In genomic region chr22:44701824-44702478, GRCh38 we compare ENCODE assay signal across 8 cellular contexts. TPM values are rescaled to one million over a fixed set of nuclear protein-coding genes. Genes with fewer than 3 reads are reported as not detected.
DNase-seq lines count a peak whose midpoint lies in the region; ATAC-seq, FAIRE-seq and TF ChIP-seq lines count a peak whose summit lies in the region.

PRR5 (plus strand) TSS chr22:44702204; CDS start chr22:44702475, 271 bp downstream.

- no peak within 1 kb of the TSS for H2AFZ ChIP-seq in H9 (ENCODE audit: low read length)
- H2AFZ ChIP-seq in keratinocyte (ENCODE audit: control insufficient read depth, low read length), result peak within 1 kb of the TSS; percentile 46

- no peaks in the 10 kb centered on the region for H3K79me2 ChIP-seq in H9 (ENCODE audit: insufficient read depth, low read length)
- H3K79me2 ChIP-seq in keratinocyte (ENCODE audit: control insufficient read depth, insufficient read depth, low read length), result peaks cover 21% of the 10 kb centered on the region

- H2BK15ac ChIP-seq in H9 (ENCODE audit: low read depth, low read length), result no peak within 1 kb of the TSS

- intact Hi-C loops in activated B cell treated with CpG ODN at 0.5 μM for 24 hours (cut with micrococcal nuclease), result loop anchor here (1.0 to 10.0 kb wide), 4 partner anchors 8 to 517 kb away; partner anchors contain the start of gene PARVG

- H3K4me2 ChIP-seq in H9 (ENCODE audit: insufficient read depth, insufficient read length, low read length), result peak within 1 kb of the TSS; percentile 55
- peak within 1 kb of the TSS; percentile 93 for H3K4me2 ChIP-seq in keratinocyte (ENCODE audit: control insufficient read depth, extremely low read depth, insufficient read depth, low read depth, low read length)

- no peak within 1 kb of the TSS for H3K4ac ChIP-seq in H9 (ENCODE audit: low read depth, low read length)

- H2AK5ac ChIP-seq in H9 (ENCODE audit: insufficient read length, low read length), result no peak within 1 kb of the TSS

- H4K91ac ChIP-seq in H9 (ENCODE audit: insufficient read length, low read depth, low read length), result no peak within 1 kb of the TSS

- H3K9ac ChIP-seq in ES-I3 (ENCODE audit: low read depth, low read length) (peak within 1 kb of the TSS; percentile 81), H9 (ENCODE audit: extremely low read depth, insufficient read length, low read length) (no peak within 1 kb of the TSS), keratinocyte (ENCODE audit: control insufficient read depth, extremely low read depth, insufficient read depth, low read length) (peak within 1 kb of the TSS; percentile 78)

- H3K4me1 Mint-ChIP-seq in H9 (peaks cover 22 to 44% of the 10 kb centered on the region in 2 experiments), activated B cell treated with CpG ODN at 0.5 μM for 24 hours (peaks cover 20% of the 10 kb centered on the region)

- DNase-seq in H9 (peak; percentile 77), NB4 (ENCODE audit: low read depth) (peak; percentile 78), activated B cell treated with CpG ODN at 0.5 μM for 24 hours (peak; percentile 73), cardiac fibroblast (ENCODE audit: low read depth in 2 of 2) (peak; percentile 58 to 94), keratinocyte (ENCODE audit: low read depth, low spot score) (peak; percentile 48)
- DNase-seq in stimulated activated CD4-positive, alpha-beta T cell treated with anti-CD3 and anti-CD28 coated beads, Interleukin-15, amount 100 ng/mL, for 48 hours (ENCODE audit: low read depth in 2 of 2), result peak; percentile 70 to 75
- no peak for DNase-seq in NK-92 treated with Interleukin-12 subunit alpha and Interleukin-12 subunit beta, amount 100 ng/mL, for 24 hours (lab: John Stamatoyannopoulos, UW)

- H4K20me1 ChIP-seq in H9 (ENCODE audit: control insufficient read depth, insufficient read depth, insufficient read length) (no peaks in the 10 kb centered on the region), keratinocyte (ENCODE audit: control insufficient read depth, extremely low read depth, insufficient read depth, low read length) (peaks cover 6% of the 10 kb centered on the region)

- no peak within 1 kb of the TSS for H3K56ac ChIP-seq in H9 (ENCODE audit: insufficient read length, low read depth, low read length)

- H3K9me3 ChIP-seq in ES-I3 (ENCODE audit: control insufficient read depth, insufficient read depth, low read length) (no peaks in the 10 kb centered on the region), H9 (ENCODE audit: control insufficient read depth, low read depth, low read length) (no peaks in the 10 kb centered on the region), keratinocyte (ENCODE audit: control insufficient read depth, low read depth, low read length) (no peaks in the 10 kb centered on the region)

- no peaks in the 10 kb centered on the region for H3K9me1 ChIP-seq in keratinocyte (ENCODE audit: control insufficient read depth, extremely low read depth, insufficient read depth, low read length)

- no peak within 1 kb of the TSS for H3K23ac ChIP-seq in H9 (ENCODE audit: insufficient read length, low read depth, low read length)

- H3K23me2 ChIP-seq in H9 (ENCODE audit: insufficient read length, low read depth, low read length, poor library complexity, severe bottlenecking), result peaks cover 3% of the 10 kb centered on the region

- peak within 1 kb of the TSS; percentile 66 to 81 for H3K4me3 Mint-ChIP-seq in H9
- H3K4me3 Mint-ChIP-seq in activated B cell treated with CpG ODN at 0.5 μM for 24 hours, result peak within 1 kb of the TSS; percentile 75

- no peak within 1 kb of the TSS for H3K18ac ChIP-seq in H9 (ENCODE audit: insufficient read length, low read depth, low read length)

- peak within 1 kb of the TSS; percentile 34 for H3K4me3 ChIP-seq in NB4 (ENCODE audit: low read depth, low read length)
- H3K4me3 ChIP-seq in cardiac fibroblast (replicated peaks in 1 of 2; ENCODE audit: low read depth in 2 of 2, low read length in 2 of 2), result peak within 1 kb of the TSS; percentile 41 to 46
- peak within 1 kb of the TSS; percentile 69 to 87 (median 76) for H3K4me3 ChIP-seq in keratinocyte (ENCODE audit: control insufficient read depth in 2 of 3, extremely low read depth in 1 of 3, insufficient read depth in 2 of 3, low read depth in 1 of 3, low read length in 3 of 3)

- H3K27ac ChIP-seq in H9 (ENCODE audit: insufficient read length, low read depth, low read length) (no peak within 1 kb of the TSS), keratinocyte (ENCODE audit: control insufficient read depth, insufficient read depth, low read length) (peak within 1 kb of the TSS; percentile 43)

- no peaks in the 10 kb centered on the region for H3K79me1 ChIP-seq in H9 (ENCODE audit: insufficient read depth, low read depth, low read length, poor library complexity, severe bottlenecking)

- H3K36me3 ChIP-seq in ES-I3 (ENCODE audit: insufficient read depth, low read length) (no peaks in the 10 kb centered on the region), keratinocyte (ENCODE audit: control insufficient read depth in 2 of 2, extremely low read depth in 1 of 2, insufficient read depth in 2 of 2, low read length in 2 of 2) (no peaks in the 10 kb centered on the region)

- H3K9me3 Mint-ChIP-seq in H9, result no peaks in the 10 kb centered on the region
- no peaks in the 10 kb centered on the region for H3K9me3 Mint-ChIP-seq in activated B cell treated with CpG ODN at 0.5 μM for 24 hours

- POLR2A ChIA-PET in activated B cell treated with CpG ODN at 0.5 μM for 24 hours (lab: Charles Lee), result interaction anchor here (0.8 to 1.2 kb wide), 2 partner anchors 8 to 28 kb away, joined by 3 read pairs; no protein-coding TSS in a partner anchor

- dilution Hi-C loops in keratinocyte (cut with MboI; ENCODE audit: extremely low pct_ligation_motif_present, low sequenced_read_pairs), result no loop called here

- H3K27ac Mint-ChIP-seq in H9, result no peak within 1 kb of the TSS
- peak within 1 kb of the TSS; percentile 66 for H3K27ac Mint-ChIP-seq in activated B cell treated with CpG ODN at 0.5 μM for 24 hours

- no peak for TF ChIP-seq POLR2A in NB4 (IDR thresholded peaks at IDR 0.05; ENCODE audit: extremely low read depth, insufficient read length)

- H3K36me3 Mint-ChIP-seq in H9 (ENCODE audit: insufficient read depth in 1 of 3, low read depth in 3 of 3), result peaks cover 0 to 4% (median 3%) of the 10 kb centered on the region in 3 experiments; a peak in 2 of 7 replicates
- no peaks in the 10 kb centered on the region for H3K36me3 Mint-ChIP-seq in activated B cell treated with CpG ODN at 0.5 μM for 24 hours (ENCODE audit: low read depth)

- peak; percentile 93 for ATAC-seq in activated B cell treated with CpG ODN at 0.5 μM for 24 hours (ENCODE audit: low read depth)

- H2BK12ac ChIP-seq in H9 (ENCODE audit: insufficient read length, low read depth, low read length), result no peak within 1 kb of the TSS

- no CpG with 5 or more reads among the region's 88 CpGs for WGBS in H9 (ENCODE audit: extremely low coverage, insufficient read length, low lambda C conversion rate)

- H3K27me3 ChIP-seq in H9 (ENCODE audit: insufficient read depth, low read length) (peaks cover 8% of the 10 kb centered on the region; the same call in 1 of the 2 replicates), keratinocyte (ENCODE audit: control insufficient read depth, extremely low read depth, insufficient read depth, low read length) (no peaks in the 10 kb centered on the region)

- CTCF ChIA-PET in activated B cell treated with CpG ODN at 0.5 μM for 24 hours (lab: Charles Lee), result no interaction called here

- H3T11ph ChIP-seq in H9 (ENCODE audit: low read length), result no peak within 1 kb of the TSS

- H4K5ac ChIP-seq in H9 (ENCODE audit: insufficient read length, low read depth, low read length), result no peak within 1 kb of the TSS

- peaks cover 30% of the 10 kb centered on the region; the same call in 1 of the 2 replicates for H3K4me1 ChIP-seq in ES-I3 (ENCODE audit: insufficient read depth, low read length)
- H3K4me1 ChIP-seq in H9 (ENCODE audit: insufficient read depth, low read length), result no peaks in the 10 kb centered on the region
- H3K4me1 ChIP-seq in keratinocyte (ENCODE audit: control insufficient read depth, extremely low read depth, insufficient read depth, low read length), result peaks cover 6% of the 10 kb centered on the region

- peaks cover 66% of the 10 kb centered on the region for H3K27me3 Mint-ChIP-seq in H9 (ENCODE audit: low read depth)
- H3K27me3 Mint-ChIP-seq in activated B cell treated with CpG ODN at 0.5 μM for 24 hours, result no peaks in the 10 kb centered on the region

- FAIRE-seq in keratinocyte (lab: Jason Lieb, UNC), result no peak

- H2BK120ac ChIP-seq in H9 (ENCODE audit: low read depth, low read length, poor library complexity, severe bottlenecking), result no peak within 1 kb of the TSS

- TF ChIP-seq CTCF in H9 (conservative IDR thresholded peaks at IDR 0.05) (no peak), NB4 (IDR thresholded peaks at IDR 0.05; ENCODE audit: low read depth, low read length) (no peak), activated B cell treated with CpG ODN at 0.5 μM for 24 hours (IDR thresholded peaks at IDR 0.05) (no peak), cardiac fibroblast (IDR thresholded peaks at IDR 0.05; ENCODE audit: low read depth, low read length) (no peak), keratinocyte (optimal IDR thresholded peaks at IDR 0.05 in 1 of 3, IDR thresholded peaks at IDR 0.05 in 1 of 3, conservative IDR thresholded peaks at IDR 0.05 in 1 of 3; ENCODE audit: extremely low read depth in 1 of 3, insufficient read depth in 2 of 3, low read length in 3 of 3) (no peak)

- H4K8ac ChIP-seq in H9 (replicated peaks; ENCODE audit: insufficient read length, low read depth, low read length), result no peak within 1 kb of the TSS

- H3K14ac ChIP-seq in H9 (ENCODE audit: insufficient read depth, low read length), result no peak within 1 kb of the TSS

- H2BK5ac ChIP-seq in H9 (ENCODE audit: insufficient read length, low read length), result no peak within 1 kb of the TSS

- H2BK20ac ChIP-seq in H9 (ENCODE audit: low read depth, low read length, poor library complexity, severe bottlenecking), result no peak within 1 kb of the TSS

RNA-seq across cellular contexts. Expression of gene PRR5, which starts in this region (rescaled TPM):
- 11.8 and 12.6 TPM in 2 replicates for total RNA-seq in H9 (2021)
- 15.5 and 18.0 TPM in 2 replicates for total RNA-seq in activated B cell treated with CpG ODN at 0.5 μM for 24 hours
- 9.1 to 15.2 TPM (median 10.9 TPM) in 3 replicates for polyA plus RNA-seq in keratinocyte
- polyA plus RNA-seq in keratinocyte (2011; ENCODE audit: low read depth), result 1.8 TPM
- polyA plus RNA-seq in keratinocyte (2011; cell fraction: cytosol; rRNA removed), result 7.4 and 15.3 TPM in 2 replicates
- polyA plus RNA-seq in keratinocyte (2011; cell fraction: nucleus; rRNA removed), result 10.8 and 14.1 TPM in 2 replicates
- polyA plus RNA-seq in keratinocyte (2012; ENCODE audit: low replicate concordance), result 7.5 and 13.3 TPM in 2 replicates
- 12.4 to 21.8 TPM (median 17.9 TPM) in 3 replicates for polyA minus RNA-seq in keratinocyte
- polyA minus RNA-seq in keratinocyte (2011; cell fraction: cytosol; rRNA and poly(A)+ RNA removed), result 14.4 TPM
- polyA minus RNA-seq in keratinocyte (2011; cell fraction: nucleus; rRNA and poly(A)+ RNA removed), result 10.1 and 14.1 TPM in 2 replicates
